In genomic region chr7:41832936-41833335, GRCh38 we compare ENCODE assay signal across 31 cellular contexts.
DNase-seq lines count a peak whose midpoint lies in the region; ATAC-seq, FAIRE-seq and TF ChIP-seq lines count a peak whose summit lies in the region.
"Had no signal": no experiment of that assay in that cellular context is flagged by ENCODE, and none has a peak within 500 bp of the region (broad histone marks: within the 10 kb centered on the region; RNA-seq: fewer than 3 reads in every experiment).

No MANE protein-coding gene starts in this region.

- H3K9me3 ChIP-seq in NT2/D1 (ENCODE audit: insufficient read depth, low read length) (peaks cover 35% of the 10 kb centered on the region; the same call in 1 of the 2 replicates), HAP-1 (no peaks in the 10 kb centered on the region)
- H3K9me3 ChIP-seq: body of pancreas had no signal

- H3K4me1 ChIP-seq in NT2/D1 (ENCODE audit: insufficient read depth, insufficient read length): peaks cover 6% of the 10 kb centered on the region
- H3K4me1 ChIP-seq in HAP-1: no peaks in the 10 kb centered on the region
- H3K4me1 ChIP-seq: body of pancreas, foreskin keratinocyte, neural progenitor cell had no signal

- DNase-seq in GM12892 (ENCODE audit: insufficient read length): no peak
- peak; percentile 82 for DNase-seq in NT2/D1 (ENCODE audit: low read depth, low spot score)
- DNase-seq in glomerular visceral epithelial cell (ENCODE audit: extremely low spot score): peak; percentile 29
- no peak for DNase-seq in urothelium cell line (ENCODE audit: low spot score)
- DNase-seq in HAP-1 (ENCODE audit: low spot score in 2 of 2): no peak
- no peak for DNase-seq in NCI-H748 treated with DMSO at 0.1 percent for 48 hours (lab: John Stamatoyannopoulos, UW)
- DNase-seq: activated CD4-positive, alpha-beta T cell treated with anti-CD3 and anti-CD28 coated beads, Interleukin-2, amount 50 U/mL, for 48 hours; activated CD8-positive, alpha-beta memory T cell treated with anti-CD3 and anti-CD28 coated beads, Interleukin-2, amount 50 U/mL, for 4 hours; activated naive CD8-positive, alpha-beta T cell treated with anti-CD3 and anti-CD28 coated beads, Interleukin-2, amount 10 ng/mL, durations not matched to agents 7 days and 5 days; body of pancreas; CD8-positive, alpha-beta T cell; foreskin keratinocyte; GF-D8; hypothalamus; kidney glomerular epithelial cell; NCI-H1092; NCI-H187 treated with DMSO at 0.1 percent for 48 hours; NCI-H2227 treated with DMSO at 0.1 percent for 48 hours; NCI-H774; OCI-M1; posterior cingulate gyrus; Right ventricle myocardium superior; stimulated activated CD8-positive, alpha-beta memory T cell treated with anti-CD3 and anti-CD28 coated beads, Interleukin-4, amount 100 ng/mL, for 48 hours; stomach had no signal

- no peak overlapping the region for H3K4me3 ChIP-seq in NT2/D1 (ENCODE audit: insufficient read length, low read depth)
- no peak overlapping the region for H3K4me3 ChIP-seq in HAP-1
- H3K4me3 ChIP-seq: body of pancreas, lung, neural progenitor cell, stomach, tibial nerve had no signal

- FAIRE-seq in GM12892 (lab: Jason Lieb, UNC) (peak; percentile 50), urothelium cell line (lab: Jason Lieb, UNC) (peak; percentile 30)
- FAIRE-seq: H1 had no signal

- H3K36me3 ChIP-seq in NT2/D1 (ENCODE audit: insufficient read depth, insufficient read length, low read length): no peaks in the 10 kb centered on the region
- no peaks in the 10 kb centered on the region for H3K36me3 ChIP-seq in HAP-1 (replicated peaks)
- H3K36me3 ChIP-seq: neural progenitor cell, stomach, tibial nerve had no signal

- in situ Hi-C loops in HAP-1 (cut with MboI; ENCODE audit: low sequenced_read_pairs): no loop called here

- H3K27me3 ChIP-seq in NT2/D1 (ENCODE audit: insufficient read depth, insufficient read length): peaks cover 38% of the 10 kb centered on the region
- no peaks in the 10 kb centered on the region for H3K27me3 ChIP-seq in HAP-1 (ENCODE audit: low read depth)
- H3K27me3 ChIP-seq: body of pancreas, foreskin keratinocyte, neural progenitor cell, stomach, tibial nerve had no signal

- TF ChIP-seq POLR2A in GM12892 (IDR thresholded peaks at IDR 0.05; ENCODE audit: low read depth, low read length): no peak

- no peak overlapping the region for H3K9ac ChIP-seq in NT2/D1 (ENCODE audit: insufficient read length, low read depth)
- H3K9ac ChIP-seq: neural progenitor cell had no signal

- no peak for ATAC-seq in GM18873 (IDR thresholded peaks at IDR 0.05; ENCODE audit: low FRiP score, unreplicated experiment)
- ATAC-seq: activated T-helper 17 cell treated with anti-CD3 and anti-CD28 coated beads, Interleukin-2, amount 50 U/mL, for 72 hours; body of pancreas; CD8-positive, alpha-beta T cell; foreskin keratinocyte; sciatic nerve had no signal

Comparison
In these comparisons a context has a peak if more than half of its experiments do, and no peak if none do; other contexts are left out.
1. DNase-seq: peak in NT2/D1 (single experiment) and glomerular visceral epithelial cell (single experiment); none in GM12892 (single experiment), urothelium cell line (single experiment), HAP-1 (0 of 2) and NCI-H748 treated with DMSO at 0.1 percent for 48 hours (single experiment).